Comparison of ENCODE assay signal across 1 cellular context in genomic region chr5:171534009-171534895, GRCh38.
TF ChIP-seq lines count a peak whose summit lies in the region.

No MANE protein-coding gene starts in this region.

TF ChIP-seq in K562, 482 proteins besides CTCF, POLR2A, EP300 and RAD21 (continued from another document and continues in another):
- TF ChIP-seq CLOCK (CRISPR knock-in tag; IDR thresholded peaks at IDR 0.05; ENCODE audit: borderline replicate concordance) (no peak), ZEB2 (IDR thresholded peaks at IDR 0.05) (peak; percentile 86), MNT (conservative IDR thresholded peaks at IDR 0.05) (peak in 1 of 2 experiments; percentile 38; a peak in 1 of 4 replicates), ILK (tag; IDR thresholded peaks at IDR 0.05; ENCODE audit: borderline replicate concordance, low read depth) (no peak), MXI1 (IDR thresholded peaks at IDR 0.05; ENCODE audit: low read depth, low read length) (no peak), FOXP4 (CRISPR knock-in tag; IDR thresholded peaks at IDR 0.05; ENCODE audit: borderline replicate concordance) (no peak), NRF1 (conservative IDR thresholded peaks at IDR 0.05 in 1 of 2, IDR thresholded peaks at IDR 0.05 in 1 of 2) (0 out of 4 replicates have a peak, but pooled peaks of 1 of the 2 experiments have one; percentile 16), IRF9 (tag; IDR thresholded peaks at IDR 0.05) (no peak), ZNF436 (CRISPR knock-in tag; IDR thresholded peaks at IDR 0.05) (no peak), TFAP4 (CRISPR knock-in tag; IDR thresholded peaks at IDR 0.05; ENCODE audit: borderline replicate concordance) (peak; percentile 31; the same call in 1 of the 2 replicates), C11orf30 (IDR thresholded peaks at IDR 0.05; ENCODE audit: low read depth) (peak; percentile 92), ARNT (IDR thresholded peaks at IDR 0.05) (0 out of 4 replicates have a peak, but pooled peaks of 1 of the 2 experiments have one; percentile 54), ZNF134 (CRISPR knock-in tag; conservative IDR thresholded peaks at IDR 0.05) (no peak), SUPT5H (IDR thresholded peaks at IDR 0.05) (no peak), SREBF2 (CRISPR knock-in tag; IDR thresholded peaks at IDR 0.05) (no peak), MAFK (IDR thresholded peaks at IDR 0.05; ENCODE audit: low read length) (peak; percentile 86), MEIS2 (IDR thresholded peaks at IDR 0.05; ENCODE audit: partially characterized antibody) (peak; percentile 90), HMGXB4 (CRISPR knock-in tag; IDR thresholded peaks at IDR 0.05) (no peak), CBFA2T2 (conservative IDR thresholded peaks at IDR 0.05) (peak; percentile 65), MTA3 (IDR thresholded peaks at IDR 0.05; ENCODE audit: borderline replicate concordance) (0 out of 2 replicates have a peak, but pooled peaks have one; percentile 65), CREB5 (CRISPR knock-in tag; IDR thresholded peaks at IDR 0.05) (no peak), HDAC2 (IDR thresholded peaks at IDR 0.05) (no peak), HOMEZ (CRISPR knock-in tag; IDR thresholded peaks at IDR 0.05) (no peak), MCM3 (IDR thresholded peaks at IDR 0.05) (no peak), CTBP1 (IDR thresholded peaks at IDR 0.05; ENCODE audit: borderline replicate concordance) (peak; percentile 72), NR1H2 (CRISPR knock-in tag; IDR thresholded peaks at IDR 0.05) (no peak), PREB (CRISPR knock-in tag; IDR thresholded peaks at IDR 0.05) (no peak), HNRNPK (IDR thresholded peaks at IDR 0.05; ENCODE audit: low read depth, low read length, poor library complexity, severe bottlenecking) (no peak), MTA2 (IDR thresholded peaks at IDR 0.05; ENCODE audit: low read depth) (0 out of 2 replicates have a peak, but pooled peaks have one; percentile 13), NBN (IDR thresholded peaks at IDR 0.05; ENCODE audit: low read depth) (no peak), HDGF (IDR thresholded peaks at IDR 0.05) (no peak), ZNF41 (CRISPR knock-in tag; conservative IDR thresholded peaks at IDR 0.05) (no peak), LEF1 (IDR thresholded peaks at IDR 0.05) (peak; percentile 53; the same call in 1 of the 2 replicates), ARID2 (IDR thresholded peaks at IDR 0.05) (no peak), PRPF4 (IDR thresholded peaks at IDR 0.05; ENCODE audit: insufficient read depth, low read depth, low read length, poor library complexity, severe bottlenecking) (no peak), ZNF431 (CRISPR knock-in tag; IDR thresholded peaks at IDR 0.05) (no peak), PHB (CRISPR knock-in tag; IDR thresholded peaks at IDR 0.05) (no peak), TCF3 (CRISPR knock-in tag; IDR thresholded peaks at IDR 0.05) (peak; percentile 87), BCLAF1 (IDR thresholded peaks at IDR 0.05; ENCODE audit: borderline replicate concordance in 1 of 2, control insufficient read depth in 1 of 2, low read depth in 2 of 2, low read length in 1 of 2) (no peak), THRB (CRISPR knock-in tag; conservative IDR thresholded peaks at IDR 0.05) (no peak), DLX4 (CRISPR knock-in tag; IDR thresholded peaks at IDR 0.05) (no peak), CHD1 (IDR thresholded peaks at IDR 0.05; ENCODE audit: low read length) (no peak), ZNF12 (CRISPR knock-in tag; IDR thresholded peaks at IDR 0.05) (peak; percentile 87; the same call in 1 of the 2 replicates), SMARCA4 (IDR thresholded peaks at IDR 0.05) (peak; percentile 53; the same call in 1 of the 2 replicates), HEY1 (CRISPR knock-in tag; IDR thresholded peaks at IDR 0.05; ENCODE audit: borderline replicate concordance) (no peak), SNIP1 (IDR thresholded peaks at IDR 0.05; ENCODE audit: low read depth) (no peak), POLR2B (IDR thresholded peaks at IDR 0.05; ENCODE audit: low read depth, partially characterized antibody) (no peak)
